In genomic region chr13:44015808-44016207, GRCh38 we compare ENCODE assay signal across 22 cellular contexts.
"Had no signal": no experiment of that assay in that cellular context is flagged by ENCODE, and none has a peak within 500 bp of the region (broad histone marks: within the 10 kb centered on the region; RNA-seq: fewer than 3 reads in every experiment).

No MANE protein-coding gene starts in this region.

- H3K27me3 ChIP-seq: colonic mucosa, neural progenitor cell, sigmoid colon had no signal

- H3K4me2 ChIP-seq: neural progenitor cell had no signal

- ATAC-seq: activated CD8-positive, alpha-beta T cell treated with anti-CD3 and anti-CD28 coated beads for 36 hours; lower lobe of right lung had no signal

- H3K9me3 ChIP-seq: colonic mucosa, lower lobe of right lung, sigmoid colon, thoracic aorta had no signal

- H3K27ac Mint-ChIP-seq: activated CD4-positive, alpha-beta T cell treated with anti-CD3 and anti-CD28 coated beads, Interleukin-2, amount 10 ng/mL, durations not matched to agents 7 days and 5 days; activated CD8-positive, alpha-beta T cell treated with anti-CD3 and anti-CD28 coated beads for 36 hours; activated naive CD4-positive, alpha-beta T cell treated with anti-CD3 and anti-CD28 coated beads, Interleukin-2, amount 50 U/mL, for 24 hours; activated T-helper 1 cell treated with anti-CD3 and anti-CD28 coated beads, Interleukin-12 subunit alpha, Interleukin-12 subunit beta, Interleukin-2, Interleukin-4 antibody, amounts not matched to agents 30 ng/mL and 10 ng/mL and 1 ng/mL, durations not matched to agents 14 hours and 24 hours and 36 hours; neural progenitor cell; type B pancreatic cell had no signal

- H2AFZ ChIP-seq: neural progenitor cell had no signal

- H3K4me3 Mint-ChIP-seq: activated CD4-positive, alpha-beta T cell treated with anti-CD3 and anti-CD28 coated beads, Interleukin-2, amount 10 ng/mL, durations not matched to agents 7 days and 5 days; activated CD8-positive, alpha-beta T cell treated with anti-CD3 and anti-CD28 coated beads for 36 hours; activated naive CD4-positive, alpha-beta T cell treated with anti-CD3 and anti-CD28 coated beads, Interleukin-2, amount 50 U/mL, for 24 hours; activated T-helper 1 cell treated with anti-CD3 and anti-CD28 coated beads, Interleukin-12 subunit alpha, Interleukin-12 subunit beta, Interleukin-2, Interleukin-4 antibody, amounts not matched to agents 30 ng/mL and 10 ng/mL and 1 ng/mL, durations not matched to agents 14 hours and 24 hours and 36 hours; naive B cell; neural progenitor cell; type B pancreatic cell had no signal

- H3K4me3 ChIP-seq: colonic mucosa, lower lobe of right lung, neural progenitor cell, sigmoid colon, thoracic aorta had no signal

- H3K9ac ChIP-seq: neural progenitor cell had no signal

- H3K36me3 Mint-ChIP-seq: activated naive CD4-positive, alpha-beta T cell treated with anti-CD3 and anti-CD28 coated beads, Interleukin-2, amount 50 U/mL, for 24 hours; naive B cell; neural progenitor cell; type B pancreatic cell had no signal

- H3K27me3 Mint-ChIP-seq: activated CD4-positive, alpha-beta T cell treated with anti-CD3 and anti-CD28 coated beads, Interleukin-2, amount 10 ng/mL, durations not matched to agents 7 days and 5 days; activated CD8-positive, alpha-beta T cell treated with anti-CD3 and anti-CD28 coated beads for 36 hours; naive B cell; type B pancreatic cell had no signal

- H3K4me1 ChIP-seq: colonic mucosa, neural progenitor cell had no signal

- H3K4me1 Mint-ChIP-seq: activated naive CD4-positive, alpha-beta T cell treated with anti-CD3 and anti-CD28 coated beads, Interleukin-2, amount 50 U/mL, for 24 hours had no signal

- DNase-seq: activated CD4-positive, alpha-beta T cell treated with anti-CD3 and anti-CD28 coated beads, Interleukin-2, amount 10 ng/mL, durations not matched to agents 7 days and 5 days; activated CD4-positive, CD25-positive, alpha-beta regulatory T cell treated with anti-CD3 and anti-CD28 coated beads, Interleukin-2, amount 50 U/mL, for 72 hours; activated CD8-positive, alpha-beta T cell treated with anti-CD3 and anti-CD28 coated beads for 36 hours; activated gamma-delta T cell treated with Interleukin-2 at 50 U/mL for 16 hours; aorta; colonic mucosa; glutamatergic neuron; lower lobe of right lung; naive B cell; posterior cingulate gyrus; sigmoid colon; stimulated activated CD4-positive, alpha-beta T cell treated with anti-CD3 and anti-CD28 coated beads, Interleukin-4, amount 100 ng/mL, for 24 hours; stimulated activated naive CD4-positive, alpha-beta T cell treated with Interleukin-2 at 50 U/mL for 16 hours; T-helper 1 cell; WERI-Rb-1 had no signal

- FAIRE-seq: frontal cortex, TTC549 had no signal

- H3K27ac ChIP-seq: colonic mucosa, lower lobe of right lung, neural progenitor cell, sigmoid colon, thoracic aorta, WERI-Rb-1 had no signal

- H3K9me3 Mint-ChIP-seq: activated CD4-positive, alpha-beta T cell treated with anti-CD3 and anti-CD28 coated beads, Interleukin-2, amount 10 ng/mL, durations not matched to agents 7 days and 5 days; activated CD8-positive, alpha-beta T cell treated with anti-CD3 and anti-CD28 coated beads for 36 hours; activated naive CD4-positive, alpha-beta T cell treated with anti-CD3 and anti-CD28 coated beads, Interleukin-2, amount 50 U/mL, for 24 hours; activated T-helper 1 cell treated with anti-CD3 and anti-CD28 coated beads, Interleukin-12 subunit alpha, Interleukin-12 subunit beta, Interleukin-2, Interleukin-4 antibody, amounts not matched to agents 30 ng/mL and 10 ng/mL and 1 ng/mL, durations not matched to agents 14 hours and 24 hours and 36 hours; naive B cell; type B pancreatic cell had no signal

- H3K36me3 ChIP-seq: colonic mucosa, lower lobe of right lung, neural progenitor cell, sigmoid colon, thoracic aorta, WERI-Rb-1 had no signal
